ENCODE assay signal across 11 cellular contexts in genomic region chr18:70418551-70419311, GRCh38.
A peak's percentile ranks its signal among the peaks of the same experiment; 100 is the strongest.
DNase-seq lines count a peak whose midpoint lies in the region; ATAC-seq and TF ChIP-seq lines count a peak whose summit lies in the region.
"Had no signal": no experiment of that assay in that cellular context is flagged by ENCODE, and none has a peak within 500 bp of the region (broad histone marks: within the 10 kb centered on the region; RNA-seq: fewer than 3 reads in every experiment).

No MANE protein-coding gene starts in this region.

- intact Hi-C loops in ascending aorta (cut with DNase I), result no loop called here

- CTCF ChIA-PET in HEK293 (lab: Yijun Ruan, JAX), result interaction anchor here (2.1 to 4.7 kb wide), 2 partner anchors 15 to 32 kb away, joined by 8 to 31 read pairs; no protein-coding TSS in a partner anchor

- no peak for TF ChIP-seq CTCF in HEK293 (tag by site-specific recombination; IDR thresholded peaks at IDR 0.05)
- TF ChIP-seq CTCF in ascending aorta (IDR thresholded peaks at IDR 0.05), result no peak

- POLR2A ChIA-PET in HEK293 (lab: Yijun Ruan, JAX), result no interaction called here

- H3K36me3 ChIP-seq in HEK293 (ENCODE audit: control insufficient read depth in 2 of 2, insufficient read depth in 1 of 2, low read length in 2 of 2) (no peaks in the 10 kb centered on the region), ascending aorta (no peaks in the 10 kb centered on the region)
- H3K36me3 ChIP-seq: heart left ventricle had no signal

- no peaks in the 10 kb centered on the region for H3K9me3 ChIP-seq in HEK293 (ENCODE audit: control insufficient read depth, insufficient read depth, low read depth, low read length)
- no peaks in the 10 kb centered on the region for H3K9me3 ChIP-seq in ascending aorta
- H3K9me3 ChIP-seq: heart left ventricle had no signal

- DNase-seq in A172 (ENCODE audit: low spot score) (peak; percentile 41), NCI-H1417 (lab: John Stamatoyannopoulos, UW) (no peak), COLO829 (ENCODE audit: low spot score) (no peak), ascending aorta (ENCODE audit: low spot score in 2 of 2) (no peak), HuH-7 (ENCODE audit: low spot score) (no peak)
- DNase-seq: H7, heart left ventricle had no signal

- no peak overlapping the region for H3K4me3 ChIP-seq in HEK293 (ENCODE audit: low read depth, low read length)
- H3K4me3 ChIP-seq in ascending aorta, result no peak overlapping the region
- H3K4me3 ChIP-seq: heart left ventricle had no signal

- peaks cover 12% of the 10 kb centered on the region for H3K4me1 ChIP-seq in HEK293 (ENCODE audit: control insufficient read depth, insufficient read depth, low read length)
- H3K4me1 ChIP-seq in ascending aorta, result peaks cover 3 to 14% of the 10 kb centered on the region in 2 donors

- H3K27ac ChIP-seq in HEK293 (ENCODE audit: extremely low read depth, low read depth, low read length), result no peak overlapping the region
- no peak overlapping the region for H3K27ac ChIP-seq in ascending aorta
- H3K27ac ChIP-seq: C4-2B, heart left ventricle had no signal

- H3K27me3 ChIP-seq in ascending aorta, result no peaks in the 10 kb centered on the region
- H3K27me3 ChIP-seq: heart left ventricle had no signal

- ATAC-seq in GM18868 (IDR thresholded peaks at IDR 0.05; ENCODE audit: unreplicated experiment) (peak; percentile 99), HG03460 (IDR thresholded peaks at IDR 0.05; ENCODE audit: unreplicated experiment) (peak; percentile 97)
- ATAC-seq: heart left ventricle had no signal

TF ChIP-seq in HEK293, 187 proteins besides CTCF, POLR2A, EP300 and RAD21:
- TF ChIP-seq ZSCAN4 (tag by site-specific recombination; IDR thresholded peaks at IDR 0.05) (peak; percentile 66; the same call in 1 of the 2 replicates), RBAK (tag by site-specific recombination; IDR thresholded peaks at IDR 0.05) (no peak)
